Comparison of ENCODE assay signal across 35 cellular contexts in the genomic region with DNA sequence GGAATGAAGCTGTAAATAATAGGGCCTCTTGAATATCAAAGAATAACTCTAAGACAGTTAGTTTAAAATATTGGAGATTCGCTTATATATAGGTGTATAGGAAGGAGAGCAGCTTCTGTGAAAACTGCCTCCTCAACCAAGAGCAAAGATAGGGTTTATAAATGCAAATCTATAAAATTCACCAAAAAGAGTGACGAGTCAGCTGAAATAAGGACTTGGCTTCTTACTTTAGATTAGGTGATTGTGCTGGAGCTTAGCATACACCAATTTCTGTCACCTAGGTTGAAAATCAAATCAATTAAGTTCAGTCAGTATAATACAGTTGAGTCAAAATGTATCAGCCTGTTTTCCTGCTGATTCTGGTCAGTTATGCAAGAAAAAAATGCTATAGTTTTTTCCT.
"Had no signal": no experiment of that assay in that cellular context is flagged by ENCODE, and none has a peak within 500 bp of the region (broad histone marks: within the 10 kb centered on the region; RNA-seq: fewer than 3 reads in every experiment).

No MANE protein-coding gene starts in this region.

- H3K4me3 ChIP-seq: MG63 had no signal

- DNase-seq: MG63, MM.1S, MV-4-11, NCI-H1048, NCI-H1092, NCI-H1092 treated with DMSO at 0.1 percent for 48 hours, NCI-H1105, NCI-H1105 treated with DMSO at 0.1 percent for 48 hours, NCI-H1417, NCI-H1417 treated with DMSO at 0.1 percent for 48 hours, NCI-H1436, NCI-H1436 treated with DMSO at 0.1 percent for 48 hours, NCI-H146, NCI-H1694, NCI-H1694 treated with DMSO at 0.1 percent for 48 hours, NCI-H187, NCI-H187 treated with DMSO at 0.1 percent for 48 hours, NCI-H1930, NCI-H2029, NCI-H2029 treated with DMSO at 0.1 percent for 48 hours, NCI-H2081, NCI-H2081 treated with DMSO at 0.1 percent for 48 hours, NCI-H2107, NCI-H2171, NCI-H2171 treated with DMSO at 0.1 percent for 48 hours, NCI-H2227 treated with DMSO at 0.1 percent for 48 hours, NCI-H226, NCI-H345, NCI-H446, NCI-H446 treated with DMSO at 0.1 percent for 48 hours, NCI-H510A, NCI-H510A treated with DMSO at 0.1 percent for 48 hours, NCI-H524, NCI-H524 treated with DMSO at 0.1 percent for 48 hours, NCI-H526 had no signal

- H3K9me3 ChIP-seq: MG63 had no signal

- H3K27me3 ChIP-seq: MG63 had no signal

- H3K36me3 ChIP-seq: MG63 had no signal
